ENCODE assay signal across 8 cellular contexts in the genomic region with DNA sequence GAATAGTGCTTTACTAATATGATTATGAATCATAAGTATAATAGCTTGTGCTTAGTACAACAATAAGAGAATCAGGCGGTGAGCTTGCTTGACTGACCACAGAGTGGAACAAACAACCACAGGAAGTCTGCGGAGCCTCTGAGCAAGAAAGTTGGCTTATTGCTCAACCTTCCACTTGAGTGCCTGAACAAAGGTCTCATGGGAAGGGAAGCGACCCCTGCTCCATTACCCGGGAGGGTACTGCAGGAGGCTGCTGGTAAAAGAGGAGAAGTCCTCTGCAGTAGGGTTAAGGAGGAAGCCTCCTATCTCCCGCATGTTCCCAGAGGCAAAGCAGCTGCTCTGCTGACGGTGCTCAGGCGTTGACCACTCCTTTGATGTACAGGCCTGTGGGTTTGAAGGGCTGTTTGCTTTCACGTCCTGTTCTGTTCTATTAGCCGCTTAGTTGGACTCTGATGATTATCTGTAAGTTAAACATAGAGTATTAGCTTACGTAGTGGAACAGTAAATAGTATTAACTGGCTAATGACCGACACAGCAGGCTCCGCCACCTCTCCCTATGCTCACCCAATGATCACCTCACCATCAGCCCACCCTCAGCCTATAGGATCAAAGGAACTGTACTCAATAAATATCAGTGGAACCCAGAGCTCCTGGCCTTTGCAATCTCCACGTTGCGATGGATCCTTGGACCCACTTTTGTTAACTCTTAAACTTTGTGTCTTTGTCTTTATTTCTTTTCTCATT. TPM values are rescaled to one million over a fixed set of nuclear protein-coding genes. Genes with fewer than 3 reads are reported as not detected.
DNase-seq lines count a peak whose midpoint lies in the region; ATAC-seq and TF ChIP-seq lines count a peak whose summit lies in the region.

No MANE protein-coding gene starts in this region.

- peaks cover 1% of the 10 kb centered on the region for H3K27me3 Mint-ChIP-seq in endothelial cell (ENCODE audit: unreplicated experiment)
- peaks cover 0 to 19% (median 11%) of the 10 kb centered on the region in 3 donors for H3K27me3 Mint-ChIP-seq in naive B cell

- H3K9me3 Mint-ChIP-seq in endothelial cell (ENCODE audit: unreplicated experiment) (no peaks in the 10 kb centered on the region), naive B cell (no peaks in the 10 kb centered on the region)

- TF ChIP-seq CTCF in AG10803 (conservative IDR thresholded peaks at IDR 0.05; ENCODE audit: low read length) (no peak), endothelial cell (IDR thresholded peaks at IDR 0.05; ENCODE audit: unreplicated experiment) (no peak)

- peak overlapping the region; percentile 33 for H3K27ac Mint-ChIP-seq in endothelial cell (ENCODE audit: unreplicated experiment)
- H3K27ac Mint-ChIP-seq in naive B cell, result peak overlapping the region in 5 of 6 donors; percentile 18 to 97 (median 83)

- no peak overlapping the region for H3K4me3 Mint-ChIP-seq in endothelial cell (ENCODE audit: unreplicated experiment)
- H3K4me3 Mint-ChIP-seq in naive B cell, result peak overlapping the region in 7 of 8 donors; percentile 37 to 86 (median 58)

- ATAC-seq in GM19438 (IDR thresholded peaks at IDR 0.05; ENCODE audit: low read depth, unreplicated experiment) (peak; percentile 60), naive B cell (ENCODE audit: low read depth in 2 of 2) (peak; percentile 69 to 76), HG02588 (IDR thresholded peaks at IDR 0.05; ENCODE audit: unreplicated experiment) (no peak)

- peaks cover 15% of the 10 kb centered on the region for H3K4me1 Mint-ChIP-seq in endothelial cell (ENCODE audit: unreplicated experiment)
- H3K4me1 Mint-ChIP-seq in naive B cell, result peaks cover 17 to 39% (median 28%) of the 10 kb centered on the region in 3 donors

- H3K36me3 Mint-ChIP-seq in endothelial cell (ENCODE audit: low read depth, unreplicated experiment) (no peaks in the 10 kb centered on the region), naive B cell (no peaks in the 10 kb centered on the region)

- peak; percentile 63 for DNase-seq in AG10803 (ENCODE audit: low read depth)
- DNase-seq in OCI-M1 (lab: John Stamatoyannopoulos, UW), result peak; percentile 67
- no peak for DNase-seq in endothelial cell (ENCODE audit: low spot score)
- DNase-seq in naive B cell, result peak; percentile 48
- DNase-seq in NCI-H510A (lab: John Stamatoyannopoulos, UW), result no peak
- no peak for DNase-seq in cerebellar nuclear complex (lab: John Stamatoyannopoulos, UW)

- no peak overlapping the region for H3K4me3 ChIP-seq in AG10803 (ENCODE audit: low read length)

RNA-seq across cellular contexts. Expression of gene ALOX15B, which starts 17.5 kb away (rescaled TPM):
- 0.13 TPM for total RNA-seq in endothelial cell (ENCODE audit: unreplicated experiment)
- polyA plus RNA-seq in naive B cell (ENCODE audit: low read depth in 6 of 6), result not detected

RNA-seq across cellular contexts. Expression of gene ALOX12B, which starts 31.1 kb away (rescaled TPM):
- total RNA-seq in endothelial cell (ENCODE audit: unreplicated experiment), result 1.7 TPM
- polyA plus RNA-seq in naive B cell (ENCODE audit: low read depth in 6 of 6), result 1 to 10 TPM in 2 of 6 donors, under 1 TPM in 2, not detected in 2; 0.45 to 2.4 (median 1.1) TPM

RNA-seq across cellular contexts. Expression of gene GUCY2D, which starts 54.0 kb away (rescaled TPM):
- not detected for total RNA-seq in endothelial cell (ENCODE audit: unreplicated experiment)
- polyA plus RNA-seq in naive B cell (ENCODE audit: low read depth in 6 of 6), result not detected

Comparison
In these comparisons a context has a peak if more than half of its experiments do, and no peak if none do; other contexts are left out.
1. DNase-seq: peak in AG10803 (single experiment), OCI-M1 (single experiment) and naive B cell (single experiment); none in endothelial cell (single experiment), NCI-H510A (single experiment) and cerebellar nuclear complex (0 of 2).